Comparison of ENCODE assay signal across 8 cellular contexts in the genomic region with DNA sequence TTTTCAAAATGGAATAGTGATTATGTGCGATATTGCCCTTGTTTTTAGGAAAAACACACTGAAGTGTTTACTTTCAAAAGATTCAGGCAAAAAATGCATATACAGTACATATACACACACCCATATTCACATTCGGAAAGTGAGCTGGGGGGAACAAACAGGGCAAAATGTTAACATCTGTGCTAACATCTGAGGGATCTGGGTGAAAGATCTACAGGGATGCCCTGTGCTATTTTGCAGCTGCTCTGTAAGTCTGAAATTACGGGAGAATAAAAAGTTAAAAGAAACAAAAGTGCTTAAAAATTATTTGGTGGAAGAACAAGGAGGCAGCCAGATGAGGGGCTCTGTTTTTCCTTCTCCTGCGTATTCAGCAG. TPM values are rescaled to one million over a fixed set of nuclear protein-coding genes. Genes with fewer than 3 reads are reported as not detected.
DNase-seq lines count a peak whose midpoint lies in the region; ATAC-seq and TF ChIP-seq lines count a peak whose summit lies in the region.

No MANE protein-coding gene starts in this region.

- CTCF ChIA-PET in AG04450 (lab: Charles Lee), result interaction anchor here (0.8 to 1.1 kb wide), 3 partner anchors 30 to 195 kb away, joined by 3 to 4 read pairs (median 3); no protein-coding TSS in a partner anchor

- H3K9me3 Mint-ChIP-seq in endodermal cell, result no peaks in the 10 kb centered on the region
- H3K9me3 Mint-ChIP-seq in nephron progenitor cell, result no peaks in the 10 kb centered on the region

- TF ChIP-seq CTCF in AG04450 (IDR thresholded peaks at IDR 0.05; ENCODE audit: low read depth, low read length) (no peak), Loucy (conservative IDR thresholded peaks at IDR 0.05; ENCODE audit: low read length) (no peak), endodermal cell (conservative IDR thresholded peaks at IDR 0.05) (no peak), nephron progenitor cell (IDR thresholded peaks at IDR 0.05) (no peak)

- 49 to 67% methylated on average over 1 to 4 of the region's 4 CpGs for WGBS in endodermal cell (ENCODE audit: insufficient coverage in 1 of 2, insufficient read length in 1 of 2), 2 experiments

- H3K36me3 ChIP-seq in Loucy (ENCODE audit: insufficient read depth, low read length) (no peaks in the 10 kb centered on the region), endodermal cell (ENCODE audit: control insufficient read depth, insufficient read depth, low read length) (no peaks in the 10 kb centered on the region)

- peak overlapping the region; percentile 88 for H3K9ac ChIP-seq in Loucy (ENCODE audit: low read depth, low read length, poor library complexity, severe bottlenecking)
- peak overlapping the region; percentile 63 for H3K9ac ChIP-seq in endodermal cell (ENCODE audit: extremely low read depth, low read length, poor library complexity, severe bottlenecking)

- H3F3A ChIP-seq in Loucy (ENCODE audit: low read depth), result no peaks in the 10 kb centered on the region

- H4K20me1 ChIP-seq in Loucy (ENCODE audit: insufficient read depth, low read length, poor library complexity, severe bottlenecking), result no peaks in the 10 kb centered on the region

- POLR2A ChIA-PET in AG04450 (lab: Yijun Ruan, JAX), result interaction anchor here (0.7 to 2.1 kb wide), 5 partner anchors 8 to 287 kb away, joined by 3 to 9 read pairs (median 3); partner anchors contain the start of genes NAPB and NXT1

- H3K27ac ChIP-seq in AG04450 (ENCODE audit: low read depth, low read length) (peak overlapping the region; percentile 47), endodermal cell (ENCODE audit: low read depth, low read length) (no peak overlapping the region)

- no peaks in the 10 kb centered on the region for H3K27me3 ChIP-seq in AG04450 (ENCODE audit: control insufficient read depth, insufficient read depth, low read length)
- H3K27me3 ChIP-seq in Loucy (ENCODE audit: insufficient read depth, low read length, poor library complexity, severe bottlenecking), result no peaks in the 10 kb centered on the region
- no peaks in the 10 kb centered on the region for H3K27me3 ChIP-seq in endodermal cell (ENCODE audit: control insufficient read depth, insufficient read depth, low read length, poor library complexity, severe bottlenecking)

- DNase-seq in AG04450 (ENCODE audit: low read depth, low spot score) (no peak), endodermal cell (no peak), nephron progenitor cell (no peak), DMS79 treated with DMSO at 0.1 percent for 48 hours (lab: John Stamatoyannopoulos, UW) (no peak), Ammon's horn (ENCODE audit: low spot score) (no peak)

- ATAC-seq in activated CD4-positive, CD25-positive, alpha-beta regulatory T cell treated with anti-CD3 and anti-CD28 coated beads, Interleukin-2, amount 50 U/mL, for 24 hours, result no peak
- ATAC-seq in HG02759 (IDR thresholded peaks at IDR 0.05; ENCODE audit: unreplicated experiment), result no peak

- H3K27me3 Mint-ChIP-seq in endodermal cell (ENCODE audit: insufficient read depth) (peaks cover 14% of the 10 kb centered on the region), nephron progenitor cell (ENCODE audit: low read depth, poor library complexity) (peaks cover 6% of the 10 kb centered on the region)

- H3K4me3 ChIP-seq in AG04450 (ENCODE audit: low read depth, low read length), result peak overlapping the region; percentile 83
- peak overlapping the region; percentile 85 for H3K4me3 ChIP-seq in Loucy (ENCODE audit: low read length, poor library complexity, severe bottlenecking)
- H3K4me3 ChIP-seq in endodermal cell (ENCODE audit: low read length), result peak overlapping the region; percentile 91

- H3K4me1 Mint-ChIP-seq in endodermal cell, result peaks cover 14% of the 10 kb centered on the region
- peaks cover 64% of the 10 kb centered on the region for H3K4me1 Mint-ChIP-seq in nephron progenitor cell

- H3K27ac Mint-ChIP-seq in endodermal cell, result peak overlapping the region; percentile 77
- H3K27ac Mint-ChIP-seq in nephron progenitor cell, result peak overlapping the region; percentile 51

- H3K9me2 ChIP-seq in Loucy (replicated peaks; ENCODE audit: low read depth, low read length), result no peaks in the 10 kb centered on the region

- peak overlapping the region; percentile 74 for H3K4me2 ChIP-seq in Loucy (ENCODE audit: low read depth, low read length, poor library complexity, severe bottlenecking)

- H2AFZ ChIP-seq in Loucy (ENCODE audit: low read length), result no peak overlapping the region

- H3K4me1 ChIP-seq in Loucy (ENCODE audit: insufficient read depth, low read length, poor library complexity, severe bottlenecking) (peaks cover 29% of the 10 kb centered on the region), endodermal cell (ENCODE audit: control insufficient read depth, insufficient read depth, low read length) (peaks cover 7% of the 10 kb centered on the region)

- peak overlapping the region; percentile 74 for H3K4me3 Mint-ChIP-seq in endodermal cell
- peak overlapping the region; percentile 91 for H3K4me3 Mint-ChIP-seq in nephron progenitor cell

- H3K79me2 ChIP-seq in Loucy (ENCODE audit: insufficient read depth, low read length), result no peaks in the 10 kb centered on the region; the same call in 1 of the 2 replicates

- H3K9me3 ChIP-seq in AG04450 (ENCODE audit: control insufficient read depth, insufficient read depth, low read length), result no peaks in the 10 kb centered on the region; the same call in 1 of the 2 replicates
- no peaks in the 10 kb centered on the region for H3K9me3 ChIP-seq in Loucy (ENCODE audit: insufficient read depth, low read depth, low read length)
- no peaks in the 10 kb centered on the region for H3K9me3 ChIP-seq in endodermal cell (ENCODE audit: control insufficient read depth, low read length)

- H3K36me3 Mint-ChIP-seq in endodermal cell (ENCODE audit: low read depth) (peaks cover 22% of the 10 kb centered on the region), nephron progenitor cell (ENCODE audit: low read depth) (peaks cover 17% of the 10 kb centered on the region)

RNA-seq across cellular contexts. Expression of gene CST3, which starts 0.9 kb away (rescaled TPM):
- 166 and 273 TPM in 2 replicates for polyA plus RNA-seq in AG04450 (2011; rRNA removed)
- polyA minus RNA-seq in AG04450 (2011; rRNA and poly(A)+ RNA removed), result 70.5 and 90.7 TPM in 2 replicates
- 100 to 1,000 TPM; 131 to 177 TPM for total RNA-seq in endodermal cell
- 161 TPM for polyA plus RNA-seq in endodermal cell (2013, experiment 1 of 2)
- 145 TPM for polyA plus RNA-seq in endodermal cell (2013, experiment 2 of 2)

RNA-seq across cellular contexts. Expression of gene CST9, which starts 31.2 kb away (rescaled TPM):
- polyA plus RNA-seq in AG04450 (2011; rRNA removed), result not detected in 2 replicates
- polyA minus RNA-seq in AG04450 (2011; rRNA and poly(A)+ RNA removed), result not detected in 2 replicates
- total RNA-seq in endodermal cell, result not detected
- polyA plus RNA-seq in endodermal cell (2013, experiment 1 of 2), result not detected
- not detected for polyA plus RNA-seq in endodermal cell (2013, experiment 2 of 2)

RNA-seq across cellular contexts. Expression of gene CST4, which starts 51.9 kb away (rescaled TPM):
- polyA plus RNA-seq in AG04450 (2011; rRNA removed), result not detected in 2 replicates
- polyA minus RNA-seq in AG04450 (2011; rRNA and poly(A)+ RNA removed), result not detected in 2 replicates
- 1 to 10 TPM; 2.0 to 2.3 TPM for total RNA-seq in endodermal cell
- 0.68 TPM for polyA plus RNA-seq in endodermal cell (2013, experiment 1 of 2)
- polyA plus RNA-seq in endodermal cell (2013, experiment 2 of 2), result 0.54 TPM
